Comparison of ENCODE assay signal across 19 cellular contexts in genomic region chr9:77392328-77392727, GRCh38.
DNase-seq lines count a peak whose midpoint lies in the region; FAIRE-seq and TF ChIP-seq lines count a peak whose summit lies in the region.
"Had no signal": no experiment of that assay in that cellular context is flagged by ENCODE, and none has a peak within 500 bp of the region (broad histone marks: within the 10 kb centered on the region; RNA-seq: fewer than 3 reads in every experiment).

No MANE protein-coding gene starts in this region.

- intact Hi-C loops in kidney (cut with DNase I): no loop called here

- no peaks in the 10 kb centered on the region for H3K27me3 ChIP-seq in small intestine (ENCODE audit: control insufficient read depth in 2 of 2, insufficient read depth in 2 of 2, low read length in 2 of 2)
- no peaks in the 10 kb centered on the region for H3K27me3 ChIP-seq in H7 (ENCODE audit: control insufficient read depth, insufficient read depth, low read length)
- no peaks in the 10 kb centered on the region for H3K27me3 ChIP-seq in suprapubic skin

- TF ChIP-seq CTCF in kidney (IDR thresholded peaks at IDR 0.05; ENCODE audit: borderline replicate concordance, extremely low read depth, insufficient read depth): no peak
- TF ChIP-seq CTCF in suprapubic skin (IDR thresholded peaks at IDR 0.05): no peak

- DNase-seq in HEK293T (ENCODE audit: extremely low spot score): peak; percentile 33
- DNase-seq in NCI-H748 (lab: John Stamatoyannopoulos, UW; ENCODE audit: unreplicated experiment): peak; percentile 59
- DNase-seq in kidney: no peak
- peak; percentile 94 for DNase-seq in small intestine
- no peak for DNase-seq in H7
- no peak for DNase-seq in HK-2 (ENCODE audit: unreplicated experiment)
- DNase-seq in suprapubic skin (ENCODE audit: low spot score in 2 of 2): no peak
- no peak for DNase-seq in activated CD4-positive, alpha-beta T cell treated with anti-CD3 and anti-CD28 coated beads, Interleukin-2, amount 10 ng/mL, durations not matched to agents 7 days and 5 days
- DNase-seq: ACHN; Caco-2; CD4-positive, alpha-beta T cell; GM23248; HCEC 1CT; IMR-90 had no signal

- no peak overlapping the region for H3K9ac ChIP-seq in kidney (ENCODE audit: low read length in 2 of 2)
- H3K9ac ChIP-seq: GM23248 had no signal

- H3K9me3 ChIP-seq in kidney (ENCODE audit: control insufficient read depth in 1 of 2, low read length in 2 of 2) (no peaks in the 10 kb centered on the region), small intestine (ENCODE audit: control insufficient read depth, low read depth) (no peaks in the 10 kb centered on the region), suprapubic skin (no peaks in the 10 kb centered on the region)
- H3K9me3 ChIP-seq: Caco-2 had no signal

- WGBS in small intestine, 3 donors: 19 to 69% (median 53%) methylated on average over 7 of the region's 7 CpGs
- 93% methylated on average over 7 of the region's 7 CpGs for WGBS in suprapubic skin

- no peak for TF ChIP-seq POLR2A in suprapubic skin (IDR thresholded peaks at IDR 0.05)

- no peaks in the 10 kb centered on the region for H3K4me1 Mint-ChIP-seq in activated CD4-positive, alpha-beta T cell treated with anti-CD3 and anti-CD28 coated beads, Interleukin-2, amount 10 ng/mL, durations not matched to agents 7 days and 5 days

- peak; percentile 21 for FAIRE-seq in kidney (lab: Jason Lieb, UNC)
- FAIRE-seq in small intestine (lab: Jason Lieb, UNC): peak; percentile 68
- FAIRE-seq: D721Med, GM19239, K562 had no signal

- H3K27ac Mint-ChIP-seq in activated CD4-positive, alpha-beta T cell treated with anti-CD3 and anti-CD28 coated beads, Interleukin-2, amount 10 ng/mL, durations not matched to agents 7 days and 5 days: no peak overlapping the region
- H3K27ac Mint-ChIP-seq: CD4-positive, alpha-beta T cell had no signal

- H3K36me3 Mint-ChIP-seq in activated CD4-positive, alpha-beta T cell treated with anti-CD3 and anti-CD28 coated beads, Interleukin-2, amount 10 ng/mL, durations not matched to agents 7 days and 5 days (ENCODE audit: low read depth): peaks cover 4% of the 10 kb centered on the region

- no peaks in the 10 kb centered on the region for H3K27me3 Mint-ChIP-seq in activated CD4-positive, alpha-beta T cell treated with anti-CD3 and anti-CD28 coated beads, Interleukin-2, amount 10 ng/mL, durations not matched to agents 7 days and 5 days
- H3K27me3 Mint-ChIP-seq: CD4-positive, alpha-beta T cell had no signal

- no peaks in the 10 kb centered on the region for H3K4me1 ChIP-seq in kidney (ENCODE audit: control insufficient read depth in 1 of 2, insufficient read depth in 1 of 2, low read depth in 1 of 2, low read length in 2 of 2)
- H3K4me1 ChIP-seq in small intestine (ENCODE audit: control insufficient read depth in 2 of 2, insufficient read depth in 1 of 2, low read depth in 1 of 2, low read length in 1 of 2): peaks cover 3% of the 10 kb centered on the region in 2 donors
- H3K4me1 ChIP-seq in suprapubic skin: no peaks in the 10 kb centered on the region
- H3K4me1 ChIP-seq: Caco-2 had no signal

- H3K4me3 Mint-ChIP-seq in activated CD4-positive, alpha-beta T cell treated with anti-CD3 and anti-CD28 coated beads, Interleukin-2, amount 10 ng/mL, durations not matched to agents 7 days and 5 days: no peak overlapping the region
- H3K4me3 Mint-ChIP-seq: CD4-positive, alpha-beta T cell had no signal

- H3K27ac ChIP-seq in kidney (ENCODE audit: low read depth in 2 of 2, low read length in 2 of 2) (no peak overlapping the region), small intestine (ENCODE audit: low read depth in 1 of 2, low read length in 1 of 2) (no peak overlapping the region), suprapubic skin (no peak overlapping the region)
- H3K27ac ChIP-seq: C4-2B, GM23248, HL-60 had no signal

- CTCF ChIA-PET in HEK293T (lab: Yijun Ruan, JAX): no interaction called here
- CTCF ChIA-PET in activated CD4-positive, alpha-beta T cell treated with anti-CD3 and anti-CD28 coated beads, Interleukin-2, amount 10 ng/mL, durations not matched to agents 7 days and 5 days (lab: Charles Lee): no interaction called here

- POLR2A ChIA-PET in HEK293T (lab: Yijun Ruan, JAX): no interaction called here
- POLR2A ChIA-PET in activated CD4-positive, alpha-beta T cell treated with anti-CD3 and anti-CD28 coated beads, Interleukin-2, amount 10 ng/mL, durations not matched to agents 7 days and 5 days (lab: Charles Lee): no interaction called here

- no peak overlapping the region for H3K4me3 ChIP-seq in kidney (ENCODE audit: low read length in 2 of 2)
- no peak overlapping the region for H3K4me3 ChIP-seq in small intestine (ENCODE audit: low read depth in 1 of 2, low read length in 2 of 2)
- H3K4me3 ChIP-seq in H7 (ENCODE audit: insufficient read depth, low read depth, low read length): no peak overlapping the region
- H3K4me3 ChIP-seq in suprapubic skin: no peak overlapping the region
- H3K4me3 ChIP-seq: GM23248, K562 had no signal

- H3K9me3 Mint-ChIP-seq in activated CD4-positive, alpha-beta T cell treated with anti-CD3 and anti-CD28 coated beads, Interleukin-2, amount 10 ng/mL, durations not matched to agents 7 days and 5 days: no peaks in the 10 kb centered on the region
- H3K9me3 Mint-ChIP-seq: CD4-positive, alpha-beta T cell had no signal

- H3K36me3 ChIP-seq in kidney (ENCODE audit: control insufficient read depth in 1 of 2, insufficient read depth in 2 of 2, low read length in 2 of 2) (no peaks in the 10 kb centered on the region), small intestine (ENCODE audit: control insufficient read depth in 2 of 2, insufficient read depth in 2 of 2, low read length in 2 of 2) (no peaks in the 10 kb centered on the region), H7 (replicated peaks; ENCODE audit: control insufficient read depth, insufficient read depth, low read length) (no peaks in the 10 kb centered on the region), suprapubic skin (no peaks in the 10 kb centered on the region)

- TF ChIP-seq EP300 in suprapubic skin (IDR thresholded peaks at IDR 0.05): no peak

TF ChIP-seq in HEK293T, 16 proteins besides CTCF, POLR2A, EP300 and RAD21:
- TF ChIP-seq HDGF (IDR thresholded peaks at IDR 0.05; ENCODE audit: borderline replicate concordance) (no peak), SUZ12 (IDR thresholded peaks at IDR 0.05) (no peak), TARDBP (IDR thresholded peaks at IDR 0.05) (no peak), FOXK2 (IDR thresholded peaks at IDR 0.05) (no peak), CTBP1 (IDR thresholded peaks at IDR 0.05; ENCODE audit: borderline replicate concordance) (no peak), BHLHE40 (IDR thresholded peaks at IDR 0.05; ENCODE audit: borderline replicate concordance) (no peak), FOXA1 (IDR thresholded peaks at IDR 0.05) (no peak), ZNF384 (IDR thresholded peaks at IDR 0.05) (no peak), LEF1 (IDR thresholded peaks at IDR 0.05; ENCODE audit: borderline replicate concordance) (no peak), ELF4 (IDR thresholded peaks at IDR 0.05) (no peak), FOXM1 (IDR thresholded peaks at IDR 0.05; ENCODE audit: borderline replicate concordance) (no peak), L3MBTL2 (conservative IDR thresholded peaks at IDR 0.05) (no peak), ARNT (IDR thresholded peaks at IDR 0.05) (no peak), SP1 (IDR thresholded peaks at IDR 0.05) (no peak), NFRKB (IDR thresholded peaks at IDR 0.05) (no peak)
- TF ChIP-seq, protein P1, sequence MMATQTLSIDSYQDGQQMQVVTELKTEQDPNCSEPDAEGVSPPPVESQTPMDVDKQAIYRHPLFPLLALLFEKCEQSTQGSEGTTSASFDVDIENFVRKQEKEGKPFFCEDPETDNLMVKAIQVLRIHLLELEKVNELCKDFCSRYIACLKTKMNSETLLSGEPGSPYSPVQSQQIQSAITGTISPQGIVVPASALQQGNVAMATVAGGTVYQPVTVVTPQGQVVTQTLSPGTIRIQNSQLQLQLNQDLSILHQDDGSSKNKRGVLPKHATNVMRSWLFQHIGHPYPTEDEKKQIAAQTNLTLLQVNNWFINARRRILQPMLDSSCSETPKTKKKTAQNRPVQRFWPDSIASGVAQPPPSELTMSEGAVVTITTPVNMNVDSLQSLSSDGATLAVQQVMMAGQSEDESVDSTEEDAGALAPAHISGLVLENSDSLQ (IDR thresholded peaks at IDR 0.05): no peak

Comparison
In these comparisons a context has a peak if more than half of its experiments do, and no peak if none do; other contexts are left out.
1. DNase-seq: peak in HEK293T (single experiment), NCI-H748 (single experiment) and small intestine (single experiment); none in kidney (single experiment), H7 (single experiment), HK-2 (single experiment), suprapubic skin (0 of 2) and activated CD4-positive, alpha-beta T cell treated with anti-CD3 and anti-CD28 coated beads, Interleukin-2, amount 10 ng/mL, durations not matched to agents 7 days and 5 days (single experiment).